Comparison of ENCODE assay signal across 8 cellular contexts in the genomic region with DNA sequence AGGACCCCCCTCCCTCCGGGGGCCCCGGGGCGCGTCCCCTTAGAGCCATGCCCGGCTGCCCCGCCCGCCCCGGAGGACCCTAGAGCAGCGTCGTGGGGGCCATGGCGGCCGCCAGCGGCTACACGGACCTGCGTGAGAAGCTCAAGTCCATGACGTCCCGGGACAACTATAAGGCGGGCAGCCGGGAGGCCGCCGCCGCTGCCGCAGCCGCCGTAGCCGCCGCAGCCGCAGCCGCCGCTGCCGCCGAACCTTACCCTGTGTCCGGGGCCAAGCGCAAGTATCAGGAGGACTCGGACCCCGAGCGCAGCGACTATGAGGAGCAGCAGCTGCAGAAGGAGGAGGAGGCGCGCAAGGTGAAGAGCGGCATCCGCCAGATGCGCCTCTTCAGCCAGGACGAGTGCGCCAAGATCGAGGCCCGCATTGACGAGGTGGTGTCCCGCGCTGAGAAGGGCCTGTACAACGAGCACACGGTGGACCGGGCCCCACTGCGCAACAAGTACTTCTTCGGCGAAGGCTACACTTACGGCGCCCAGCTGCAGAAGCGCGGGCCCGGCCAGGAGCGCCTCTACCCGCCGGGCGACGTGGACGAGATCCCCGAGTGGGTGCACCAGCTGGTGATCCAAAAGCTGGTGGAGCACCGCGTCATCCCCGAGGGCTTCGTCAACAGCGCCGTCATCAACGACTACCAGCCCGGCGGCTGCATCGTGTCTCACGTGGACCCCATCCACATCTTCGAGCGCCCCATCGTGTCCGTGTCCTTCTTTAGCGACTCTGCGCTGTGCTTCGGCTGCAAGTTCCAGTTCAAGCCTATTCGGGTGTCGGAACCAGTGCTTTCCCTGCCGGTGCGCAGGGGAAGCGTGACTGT. TPM values are rescaled to one million over a fixed set of nuclear protein-coding genes. Genes with fewer than 3 reads are reported as not detected.
DNase-seq lines count a peak whose midpoint lies in the region; ATAC-seq and TF ChIP-seq lines count a peak whose summit lies in the region.

No MANE protein-coding gene starts in this region.

- no TSS peak for BruUV-seq in Calu3 (replicated peaks; lab: Mats Ljungman, UMichigan)

- DNase-seq in Calu3 (peak; percentile 13), RWPE1 (ENCODE audit: low spot score) (no peak), Right ventricle myocardium inferior (ENCODE audit: missing footprints) (peak; percentile 82), posterior cingulate gyrus (peak; percentile 32 to 94 (median 59)), upper lobe of left lung (peak; percentile 65 to 88)
- peak; percentile 60 to 74 for DNase-seq in activated naive CD4-positive, alpha-beta T cell treated with anti-CD3 and anti-CD28 coated beads, Interleukin-2, amount 50 U/mL, for 72 hours (ENCODE audit: low spot score in 2 of 2)

- H3K4me1 ChIP-seq in upper lobe of left lung, result peaks cover 44 to 57% (median 51%) of the 10 kb centered on the region in 4 donors

- intact Hi-C loops in Calu3 (cut with micrococcal nuclease; ENCODE audit: unreplicated experiment) (loop anchor here (5.0 kb wide), 1 partner anchor 42 kb away; no protein-coding TSS in a partner anchor), Right ventricle myocardium inferior (cut with DNase I) (loop anchor here (5.0 kb wide), 2 partner anchors 33 to 42 kb away; no protein-coding TSS in a partner anchor), posterior cingulate gyrus (cut with DNase I) (loop anchor here (5.0 kb wide), 1 partner anchor 97 kb away; the partner anchor contains the start of gene DRG2)

- H3K9me3 Mint-ChIP-seq in Calu3 (ENCODE audit: low read depth, unreplicated experiment), result no peaks in the 10 kb centered on the region
- H3K9me3 Mint-ChIP-seq in activated naive CD4-positive, alpha-beta T cell treated with anti-CD3 and anti-CD28 coated beads, Interleukin-2, amount 50 U/mL, for 72 hours, result no peaks in the 10 kb centered on the region

- peaks cover 28% of the 10 kb centered on the region for H3K4me1 Mint-ChIP-seq in Calu3 (ENCODE audit: low read depth, unreplicated experiment)

- POLR2A ChIA-PET in RWPE1 (lab: Yijun Ruan, JAX; ENCODE audit: low non-redundant PET), result interaction anchor here (0.6 to 1.0 kb wide), 3 partner anchors 14 to 193 kb away, joined by 3 to 4 read pairs (median 3); partner anchors contain the start of gene EVPLL

- TF ChIP-seq EP300 in upper lobe of left lung (IDR thresholded peaks at IDR 0.05), result no peak

- CTCF ChIA-PET in Calu3 (lab: Charles Lee), result no interaction called here
- CTCF ChIA-PET in RWPE1 (lab: Yijun Ruan, JAX), result interaction anchor here (0.7 kb wide), 1 partner anchor 14 kb away, joined by 3 read pairs; no protein-coding TSS in a partner anchor

- H3K4me3 ChIP-seq in upper lobe of left lung, result peak overlapping the region; percentile 79 to 97 (median 91)

- peaks cover 52% of the 10 kb centered on the region for H3K36me3 Mint-ChIP-seq in Calu3 (ENCODE audit: insufficient read depth, unreplicated experiment)
- peaks cover 17 to 45% of the 10 kb centered on the region in 2 donors for H3K36me3 Mint-ChIP-seq in activated naive CD4-positive, alpha-beta T cell treated with anti-CD3 and anti-CD28 coated beads, Interleukin-2, amount 50 U/mL, for 72 hours

- no peaks in the 10 kb centered on the region for H3K27me3 ChIP-seq in upper lobe of left lung

- H3K9me3 ChIP-seq in upper lobe of left lung, result no peaks in the 10 kb centered on the region

- H3K27ac ChIP-seq in RWPE1 (peak overlapping the region; percentile 99), upper lobe of left lung (peak overlapping the region; percentile 97 to 98 (median 98))

- H3K4me3 Mint-ChIP-seq in Calu3 (ENCODE audit: low read depth, unreplicated experiment), result peak overlapping the region; percentile 88

- H3K27ac Mint-ChIP-seq in Calu3 (ENCODE audit: unreplicated experiment), result no peak overlapping the region
- H3K27ac Mint-ChIP-seq in activated naive CD4-positive, alpha-beta T cell treated with anti-CD3 and anti-CD28 coated beads, Interleukin-2, amount 50 U/mL, for 72 hours, result peak overlapping the region; percentile 92 to 99

- TF ChIP-seq POLR2A in upper lobe of left lung (IDR thresholded peaks at IDR 0.05), result peak in 2 of 4 donors; percentile 24 to 54

- WGBS in upper lobe of left lung, 2 donors, result 1% methylated on average over 26 to 62 of the region's 91 CpGs

- TF ChIP-seq CTCF in Calu3 (IDR thresholded peaks at IDR 0.05; ENCODE audit: unreplicated experiment) (no peak), RWPE1 (conservative IDR thresholded peaks at IDR 0.05; ENCODE audit: low read depth) (no peak), upper lobe of left lung (IDR thresholded peaks at IDR 0.05) (no peak)

- H3K27me3 Mint-ChIP-seq in Calu3 (ENCODE audit: unreplicated experiment), result no peaks in the 10 kb centered on the region

- ATAC-seq in HG02571 (IDR thresholded peaks at IDR 0.05; ENCODE audit: unreplicated experiment), result peak; percentile 10
- peak in 1 of 2 donors; percentile 13 for ATAC-seq in activated naive CD4-positive, alpha-beta T cell treated with anti-CD3 and anti-CD28 coated beads, Interleukin-2, amount 50 U/mL, for 72 hours
- peak; percentile 1 for ATAC-seq in Right ventricle myocardium inferior
- peak in 1 of 2 donors; percentile 11 for ATAC-seq in upper lobe of left lung (ENCODE audit: low FRiP score in 2 of 2)
- no peak for ATAC-seq in HG02610 (IDR thresholded peaks at IDR 0.05; ENCODE audit: unreplicated experiment)

- peaks cover 0 to 17% (median 0%) of the 10 kb centered on the region in 4 donors for H3K36me3 ChIP-seq in upper lobe of left lung

RNA-seq across cellular contexts. Expression of gene ALKBH5, which starts 0.7 kb away (rescaled TPM):
- 51.7 and 54.9 TPM in 2 replicates for total RNA-seq in Calu3 (2022)
- 100 to 1,000 TPM in 1 of 2 donors, 10 to 100 TPM in 1; 79.5 to 176 TPM for total RNA-seq in activated naive CD4-positive, alpha-beta T cell treated with anti-CD3 and anti-CD28 coated beads, Interleukin-2, amount 50 U/mL, for 72 hours
- total RNA-seq in Right ventricle myocardium inferior, result 183 TPM
- total RNA-seq in upper lobe of left lung, result 100 to 1,000 TPM in 1 of 6 donors, 10 to 100 TPM in 5; 63.9 to 112 (median 94.7) TPM

RNA-seq across cellular contexts. Expression of gene LLGL1, which starts 41.1 kb away (rescaled TPM):
- total RNA-seq in Calu3 (2022) (10.0 and 10.7 TPM in 2 replicates), Right ventricle myocardium inferior (8.4 TPM), upper lobe of left lung (10 to 100 TPM in 5 of 6 donors, 1 to 10 TPM in 1; 9.8 to 16.4 (median 13.8) TPM)
- 10 to 100 TPM; 14.5 to 15.0 TPM for total RNA-seq in activated naive CD4-positive, alpha-beta T cell treated with anti-CD3 and anti-CD28 coated beads, Interleukin-2, amount 50 U/mL, for 72 hours
